In the genomic region with DNA sequence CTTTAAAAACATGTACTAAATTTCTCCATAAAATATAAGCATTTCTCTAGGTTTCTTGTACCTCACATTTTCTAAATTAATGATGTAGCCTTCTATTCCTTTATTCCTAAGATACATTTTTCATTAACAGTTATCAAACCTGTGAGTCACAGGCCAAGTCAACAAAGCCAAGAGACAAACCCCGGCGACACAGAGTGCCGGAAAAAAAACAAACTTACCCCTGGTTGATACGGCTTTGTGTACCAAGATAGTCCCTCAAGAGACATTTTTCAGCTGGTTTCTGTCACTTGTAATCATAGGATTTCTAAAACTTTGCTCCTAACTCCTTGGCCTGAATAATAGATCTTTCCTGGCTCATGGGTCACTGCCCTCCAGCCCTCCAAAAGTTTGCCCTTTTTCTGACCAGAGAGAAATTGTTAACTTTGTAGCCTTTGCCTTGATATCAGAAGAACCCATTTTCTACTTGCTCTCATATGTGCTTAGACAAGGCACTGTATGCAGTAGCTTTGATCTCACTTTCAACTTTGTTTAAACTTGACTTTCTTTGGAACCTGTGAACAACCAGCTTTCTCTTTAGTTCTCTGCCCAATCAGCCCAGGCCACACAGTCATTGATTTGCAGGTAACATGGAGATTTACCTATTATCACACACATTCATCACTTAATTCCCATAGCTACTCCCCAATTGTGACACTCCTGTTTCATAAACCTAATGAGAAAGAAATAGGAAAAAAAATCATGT, we compare ENCODE assay signal across 30 cellular contexts.
DNase-seq lines count a peak whose midpoint lies in the region; ATAC-seq, FAIRE-seq and TF ChIP-seq lines count a peak whose summit lies in the region.
"Had no signal": no experiment of that assay in that cellular context is flagged by ENCODE, and none has a peak within 500 bp of the region (broad histone marks: within the 10 kb centered on the region; RNA-seq: fewer than 3 reads in every experiment).

No MANE protein-coding gene starts in this region.

- TF ChIP-seq EP300 in A549 (IDR thresholded peaks at IDR 0.05) = no peak

- no peak for TF ChIP-seq POLR2A in A549 (IDR thresholded peaks at IDR 0.05; ENCODE audit: low read length)

- no peaks in the 10 kb centered on the region for H3K27me3 Mint-ChIP-seq in chondrocyte (ENCODE audit: low read depth)
- H3K27me3 Mint-ChIP-seq: activated CD4-positive, alpha-beta memory T cell treated with anti-CD3 and anti-CD28 coated beads, Interleukin-2, amount 10 ng/mL, durations not matched to agents 7 days and 5 days; B cell; CD8-positive, alpha-beta memory T cell had no signal

- TF ChIP-seq CTCF in A549 (IDR thresholded peaks at IDR 0.05) (no peak), chondrocyte (IDR thresholded peaks at IDR 0.05) (no peak), WERI-Rb-1 (IDR thresholded peaks at IDR 0.05; ENCODE audit: low read depth, low read length) (no peak)

- H3K27ac Mint-ChIP-seq in chondrocyte (ENCODE audit: unreplicated experiment) = peak overlapping the region; percentile 6
- H3K27ac Mint-ChIP-seq: activated CD4-positive, alpha-beta memory T cell treated with anti-CD3 and anti-CD28 coated beads, Interleukin-2, amount 10 ng/mL, durations not matched to agents 7 days and 5 days; activated naive CD4-positive, alpha-beta T cell treated with anti-CD3 and anti-CD28 coated beads, Interleukin-2, amount 50 U/mL, for 72 hours; activated T-helper 2 cell treated with anti-CD3 and anti-CD28 coated beads, Interferon-gamma antibody, Interleukin-2, Interleukin-4, amounts not matched to agents 10 μg/mL and 5 μg/mL and 100 μg/mL, durations not matched to agents 14 hours and 24 hours and 36 hours; B cell; CD8-positive, alpha-beta memory T cell; T-helper 1 cell treated with Interleukin-12 subunit alpha and Interleukin-12 subunit beta and Interleukin-4 antibody, amounts not matched to agents 30 μg/mL and 1 μg/mL, for 36 hours had no signal

- H3K9me3 Mint-ChIP-seq in chondrocyte (ENCODE audit: low read depth) = no peaks in the 10 kb centered on the region

- FAIRE-seq in A549 (lab: Jason Lieb, UNC) = no peak
- FAIRE-seq: G401.6 had no signal

- H3K9me3 ChIP-seq in A549 = no peaks in the 10 kb centered on the region
- H3K9me3 ChIP-seq in WERI-Rb-1 (ENCODE audit: severe bottlenecking) = no peaks in the 10 kb centered on the region
- H3K9me3 ChIP-seq: left ventricle myocardium inferior, mucosa of descending colon had no signal

- DNase-seq in A549 (ENCODE audit: low read depth in 1 of 2, low spot score in 1 of 2) (no peak), LHCN-M2 (ENCODE audit: low read depth) (peak; percentile 55), chondrocyte (ENCODE audit: low spot score) (no peak), mucosa of gallbladder (ENCODE audit: low spot score) (peak; percentile 32), activated T-cell treated with anti-CD3 and anti-CD28 coated beads for 4 hours (no peak), WERI-Rb-1 (no peak), SHP77 treated with DMSO at 0.1 percent for 48 hours (lab: John Stamatoyannopoulos, UW) (no peak), NCI-H526 (lab: John Stamatoyannopoulos, UW) (no peak)
- DNase-seq: activated CD4-positive, alpha-beta memory T cell treated with anti-CD3 and anti-CD28 coated beads, Interleukin-2, amount 10 ng/mL, durations not matched to agents 7 days and 5 days; activated CD4-positive, alpha-beta T cell treated with anti-CD3 and anti-CD28 coated beads for 1 hour; activated CD8-positive, alpha-beta memory T cell treated with anti-CD3 and anti-CD28 coated beads, Interleukin-2, amount 50 U/mL, for 48 hours; aorta; CD8-positive, alpha-beta memory T cell; central memory CD4-positive, alpha-beta T cell; left ventricle myocardium inferior; mucosa of descending colon; NCI-H1048; NCI-H1930; NCI-H2227 treated with DMSO at 0.1 percent for 48 hours; NCI-H748 treated with DMSO at 0.1 percent for 48 hours; stimulated activated CD4-positive, alpha-beta T cell treated with anti-CD3 and anti-CD28 coated beads, Interleukin-15, amount 100 ng/mL, for 24 hours; stimulated activated naive CD4-positive, alpha-beta T cell treated with Interleukin-2 at 50 U/mL for 16 hours had no signal

- no peak overlapping the region for H3K4me3 Mint-ChIP-seq in chondrocyte (ENCODE audit: unreplicated experiment)
- H3K4me3 Mint-ChIP-seq: activated CD4-positive, alpha-beta memory T cell treated with anti-CD3 and anti-CD28 coated beads, Interleukin-2, amount 10 ng/mL, durations not matched to agents 7 days and 5 days; B cell; CD8-positive, alpha-beta memory T cell; neural crest cell; T-helper 1 cell treated with Interleukin-12 subunit alpha and Interleukin-12 subunit beta and Interleukin-4 antibody, amounts not matched to agents 30 μg/mL and 1 μg/mL, for 36 hours had no signal

- WGBS in A549 (ENCODE audit: missing lambda C conversion rate) = 11% methylated on average over 4 of the region's 4 CpGs

- H3K27me3 ChIP-seq in WERI-Rb-1 (ENCODE audit: insufficient read depth, low read depth, severe bottlenecking) = no peaks in the 10 kb centered on the region

- peak overlapping the region; percentile 37 for H3K4me2 ChIP-seq in A549

- H3K36me3 Mint-ChIP-seq in chondrocyte (ENCODE audit: low read depth) = no peaks in the 10 kb centered on the region
- H3K36me3 Mint-ChIP-seq: activated naive CD4-positive, alpha-beta T cell treated with anti-CD3 and anti-CD28 coated beads, Interleukin-2, amount 50 U/mL, for 72 hours; CD8-positive, alpha-beta memory T cell had no signal

- POLR2A ChIA-PET in A549 (lab: Yijun Ruan, JAX) = no interaction called here

- H3K4me1 ChIP-seq in A549 = peaks cover 15% of the 10 kb centered on the region; the same call in 2 of the 3 replicates

- CTCF ChIA-PET in A549 (lab: Yijun Ruan, JAX) = no interaction called here

- no peak overlapping the region for H3K4me3 ChIP-seq in A549
- no peak overlapping the region for H3K4me3 ChIP-seq in WERI-Rb-1 (ENCODE audit: low read depth, low read length)
- H3K4me3 ChIP-seq: left ventricle myocardium inferior, mucosa of descending colon, SK-N-MC had no signal

- H3K27ac ChIP-seq in A549 (peak overlapping the region in 1 of 2 experiments; percentile 32; a peak in 1 of 6 replicates), WERI-Rb-1 (no peak overlapping the region)
- H3K27ac ChIP-seq: left ventricle myocardium inferior, SK-N-MC had no signal

- H3K36me3 ChIP-seq in WERI-Rb-1 = no peaks in the 10 kb centered on the region
- H3K36me3 ChIP-seq: left ventricle myocardium inferior had no signal

- peaks cover 13% of the 10 kb centered on the region for H3K4me1 Mint-ChIP-seq in chondrocyte (ENCODE audit: low read depth)
- H3K4me1 Mint-ChIP-seq: activated CD4-positive, alpha-beta memory T cell treated with anti-CD3 and anti-CD28 coated beads, Interleukin-2, amount 10 ng/mL, durations not matched to agents 7 days and 5 days; CD8-positive, alpha-beta memory T cell had no signal

- no peak for TF ChIP-seq RAD21 in A549 (conservative IDR thresholded peaks at IDR 0.05 in 1 of 2, IDR thresholded peaks at IDR 0.05 in 1 of 2)

- ATAC-seq in A549 = no peak
- ATAC-seq: activated naive CD4-positive, alpha-beta T cell treated with anti-CD3 and anti-CD28 coated beads, Interleukin-2, amount 50 U/mL, for 72 hours; mucosa of descending colon; sciatic nerve had no signal

TF ChIP-seq in A549, 52 proteins besides CTCF, POLR2A, EP300 and RAD21 (continues in another document):
- TF ChIP-seq ZNF302 (CRISPR knock-in tag; IDR thresholded peaks at IDR 0.05) (no peak), SMC3 (IDR thresholded peaks at IDR 0.05) (no peak), POLR2AphosphoS2 (conservative IDR thresholded peaks at IDR 0.05; ENCODE audit: low read length) (no peak), CHD4 (IDR thresholded peaks at IDR 0.05; ENCODE audit: borderline replicate concordance) (no peak), MAZ (IDR thresholded peaks at IDR 0.05; ENCODE audit: borderline replicate concordance, low read depth, low read length) (no peak), ZFP36 (IDR thresholded peaks at IDR 0.05; ENCODE audit: borderline replicate concordance, partially characterized antibody) (no peak), PBX3 (IDR thresholded peaks at IDR 0.05) (no peak), ZC3H11A (IDR thresholded peaks at IDR 0.05) (no peak), CEBPB (IDR thresholded peaks at IDR 0.05) (no peak), ESRRA (IDR thresholded peaks at IDR 0.05; ENCODE audit: borderline replicate concordance, low read length) (no peak), CHD2 (IDR thresholded peaks at IDR 0.05; ENCODE audit: low read length, partially characterized antibody) (no peak), KDM5A (IDR thresholded peaks at IDR 0.05) (no peak), EHF (CRISPR knock-in tag; IDR thresholded peaks at IDR 0.05) (no peak), FOSL2 (IDR thresholded peaks at IDR 0.05) (no peak), FOSL2 (CRISPR knock-in tag; IDR thresholded peaks at IDR 0.05) (no peak), RNF2 (IDR thresholded peaks at IDR 0.05; ENCODE audit: borderline replicate concordance, low read depth) (no peak), HOXB5 (CRISPR knock-in tag; IDR thresholded peaks at IDR 0.05) (no peak), ZSCAN20 (CRISPR knock-in tag; IDR thresholded peaks at IDR 0.05) (no peak)
- TF ChIP-seq, protein P1, sequence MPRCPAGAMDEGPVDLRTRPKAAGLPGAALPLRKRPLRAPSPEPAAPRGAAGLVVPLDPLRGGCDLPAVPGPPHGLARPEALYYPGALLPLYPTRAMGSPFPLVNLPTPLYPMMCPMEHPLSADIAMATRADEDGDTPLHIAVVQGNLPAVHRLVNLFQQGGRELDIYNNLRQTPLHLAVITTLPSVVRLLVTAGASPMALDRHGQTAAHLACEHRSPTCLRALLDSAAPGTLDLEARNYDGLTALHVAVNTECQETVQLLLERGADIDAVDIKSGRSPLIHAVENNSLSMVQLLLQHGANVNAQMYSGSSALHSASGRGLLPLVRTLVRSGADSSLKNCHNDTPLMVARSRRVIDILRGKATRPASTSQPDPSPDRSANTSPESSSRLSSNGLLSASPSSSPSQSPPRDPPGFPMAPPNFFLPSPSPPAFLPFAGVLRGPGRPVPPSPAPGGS (IDR thresholded peaks at IDR 0.05) = no peak

Comparison
In these comparisons a context has a peak if more than half of its experiments do, and no peak if none do; other contexts are left out.
1. DNase-seq: peak in LHCN-M2 (single experiment) and mucosa of gallbladder (single experiment); none in A549 (0 of 2), chondrocyte (single experiment), activated T-cell treated with anti-CD3 and anti-CD28 coated beads for 4 hours (single experiment), WERI-Rb-1 (single experiment), SHP77 treated with DMSO at 0.1 percent for 48 hours (single experiment) and NCI-H526 (0 of 2).